21 cellular contexts compared by ENCODE assay signal in the genomic region with DNA sequence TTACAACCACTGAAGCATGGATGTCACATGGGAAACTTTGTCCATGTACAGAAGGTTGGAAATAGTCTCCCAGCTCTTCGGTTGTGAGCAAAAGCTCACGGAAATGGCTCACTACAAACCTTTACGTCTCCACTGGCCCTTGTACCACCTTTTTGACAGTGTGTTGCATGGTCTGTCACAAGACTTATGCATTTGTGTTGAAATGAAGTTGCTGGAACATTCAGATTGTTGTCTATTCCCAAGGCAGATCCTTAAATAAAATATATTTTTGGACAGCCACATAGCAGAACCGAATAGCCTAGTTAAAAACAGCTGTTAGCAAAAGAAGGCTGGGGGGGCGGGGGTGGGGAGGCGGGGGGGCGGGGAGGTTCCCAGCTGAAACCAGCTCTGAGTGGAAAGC.
"Had no signal": no experiment of that assay in that cellular context is flagged by ENCODE, and none has a peak within 500 bp of the region (broad histone marks: within the 10 kb centered on the region; RNA-seq: fewer than 3 reads in every experiment).

No MANE protein-coding gene starts in this region.

- H3K4me1 ChIP-seq: colonic mucosa, lower lobe of right lung, transverse colon had no signal

- H3K27ac Mint-ChIP-seq: memory B cell; mesothelial cell of epicardium; stimulated activated effector memory CD8-positive, alpha-beta T cell treated with anti-CD3 and anti-CD28 coated beads, Interleukin-12 subunit alpha, Interleukin-12 subunit beta, amount 100 ng/mL, for 72 hours; stimulated activated naive CD8-positive, alpha-beta T cell treated with anti-CD3 and anti-CD28 coated beads, Interleukin-15, Interleukin-2, amounts not matched to agents 100 ng/mL and 50 ng/mL, for 24 hours had no signal

- H3K27me3 ChIP-seq: colonic mucosa, neutrophil, transverse colon had no signal

- H3K36me3 ChIP-seq: colonic mucosa had no signal

- H3K4me3 ChIP-seq: colonic mucosa, left ventricle myocardium inferior, lower lobe of right lung, thoracic aorta, transverse colon had no signal

- H3K27me3 Mint-ChIP-seq: memory B cell; naive thymus-derived CD4-positive, alpha-beta T cell; stimulated activated naive CD8-positive, alpha-beta T cell treated with anti-CD3 and anti-CD28 coated beads, Interleukin-15, Interleukin-2, amounts not matched to agents 100 ng/mL and 50 ng/mL, for 24 hours had no signal

- H3K27ac ChIP-seq: colonic mucosa, left ventricle myocardium inferior, lower lobe of right lung, neutrophil, thoracic aorta, transverse colon had no signal

- DNase-seq: cerebellar nuclear complex; colonic mucosa; dermis blood vessel endothelial cell; effector CD8-positive, alpha-beta T cell; foreskin fibroblast; immature natural killer cell; left cardiac atrium; left ventricle myocardium inferior; lower lobe of right lung; naive thymus-derived CD4-positive, alpha-beta T cell; posterior cingulate gyrus; right cardiac atrium; stimulated activated CD4-positive, alpha-beta T cell treated with anti-CD3 and anti-CD28 coated beads, Interleukin-4, amount 100 ng/mL, for 1 hour; stimulated activated CD8-positive, alpha-beta memory T cell treated with anti-CD3 and anti-CD28 coated beads, Interleukin-4, amount 100 ng/mL, for 48 hours; transverse colon had no signal

- H3K4me3 Mint-ChIP-seq: immature natural killer cell; memory B cell; mesothelial cell of epicardium; naive thymus-derived CD4-positive, alpha-beta T cell; stimulated activated effector memory CD8-positive, alpha-beta T cell treated with anti-CD3 and anti-CD28 coated beads, Interleukin-12 subunit alpha, Interleukin-12 subunit beta, amount 100 ng/mL, for 72 hours; stimulated activated naive CD8-positive, alpha-beta T cell treated with anti-CD3 and anti-CD28 coated beads, Interleukin-15, Interleukin-2, amounts not matched to agents 100 ng/mL and 50 ng/mL, for 24 hours had no signal

- H3K9me3 Mint-ChIP-seq: memory B cell; stimulated activated effector memory CD8-positive, alpha-beta T cell treated with anti-CD3 and anti-CD28 coated beads, Interleukin-12 subunit alpha, Interleukin-12 subunit beta, amount 100 ng/mL, for 72 hours; stimulated activated naive CD8-positive, alpha-beta T cell treated with anti-CD3 and anti-CD28 coated beads, Interleukin-15, Interleukin-2, amounts not matched to agents 100 ng/mL and 50 ng/mL, for 24 hours had no signal

- H3K9me3 ChIP-seq: colonic mucosa, left ventricle myocardium inferior, neutrophil, thoracic aorta, transverse colon had no signal

- H3K4me1 Mint-ChIP-seq: immature natural killer cell; memory B cell; stimulated activated effector memory CD8-positive, alpha-beta T cell treated with anti-CD3 and anti-CD28 coated beads, Interleukin-12 subunit alpha, Interleukin-12 subunit beta, amount 100 ng/mL, for 72 hours had no signal
